7 cellular contexts compared by ENCODE assay signal in genomic region chr15:56780326-56780725, GRCh38. TPM values are rescaled to one million over a fixed set of nuclear protein-coding genes. Genes with fewer than 3 reads are reported as not detected.
A peak's percentile ranks its signal among the peaks of the same experiment; 100 is the strongest.
DNase-seq lines count a peak whose midpoint lies in the region; ATAC-seq, FAIRE-seq and TF ChIP-seq lines count a peak whose summit lies in the region.
"Not testable (repeated sequence)": the region's sequence is repeated elsewhere in the genome, so short reads cannot be mapped to it uniquely, and the experiment has no call there.

No MANE protein-coding gene starts in this region.

- H3K27ac Mint-ChIP-seq in T-helper 17 cell; activated naive CD4-positive, alpha-beta T cell treated with anti-CD3 and anti-CD28 coated beads, Interleukin-2, amount 10 ng/mL, durations not matched to agents 7 days and 5 days; stimulated activated effector memory CD8-positive, alpha-beta T cell treated with anti-CD3 and anti-CD28 coated beads, Interleukin-12 subunit alpha, Interleukin-12 subunit beta, amount 100 ng/mL, for 72 hours: not testable (repeated sequence)
- peak overlapping the region; percentile 47 for H3K27ac Mint-ChIP-seq in activated CD8-positive, alpha-beta T cell treated with anti-CD3 and anti-CD28 coated beads, Interleukin-2, amount 10 ng/mL, durations not matched to agents 7 days and 5 days

- not testable (repeated sequence) for H3K27me3 ChIP-seq in Loucy (ENCODE audit: insufficient read depth, low read length, poor library complexity, severe bottlenecking); HepG2 (ENCODE audit: control insufficient read depth in 1 of 2, insufficient read depth in 2 of 2, low read length in 2 of 2)

- H3K79me2 ChIP-seq in Loucy (ENCODE audit: insufficient read depth, low read length); HepG2 (ENCODE audit: insufficient read depth, low read length): not testable (repeated sequence)

- BruUV-seq in HepG2 (replicated peaks; lab: Mats Ljungman, UMichigan) = not testable (repeated sequence)

- peaks cover 15% of the 10 kb centered on the region for H3K9me3 Mint-ChIP-seq in activated CD8-positive, alpha-beta T cell treated with anti-CD3 and anti-CD28 coated beads, Interleukin-2, amount 10 ng/mL, durations not matched to agents 7 days and 5 days (ENCODE audit: insufficient read depth)
- H3K9me3 Mint-ChIP-seq in activated naive CD4-positive, alpha-beta T cell treated with anti-CD3 and anti-CD28 coated beads, Interleukin-2, amount 10 ng/mL, durations not matched to agents 7 days and 5 days; stimulated activated effector memory CD8-positive, alpha-beta T cell treated with anti-CD3 and anti-CD28 coated beads, Interleukin-12 subunit alpha, Interleukin-12 subunit beta, amount 100 ng/mL, for 72 hours: not testable (repeated sequence)

- in situ Hi-C loops in HepG2 (cut with HindIII; ENCODE audit: extremely low pct_ligation_motif_present, low pct_unique_long_range_greater_than_20kb) = not testable (repeated sequence)

- not testable (repeated sequence) for H3K4me3 ChIP-seq in GM12865 (ENCODE audit: low read depth, low read length); HepG2 (replicated peaks in 1 of 3; ENCODE audit: insufficient read depth in 1 of 3, low read depth in 2 of 3, low read length in 3 of 3)
- H3K4me3 ChIP-seq in Loucy (ENCODE audit: low read length, poor library complexity, severe bottlenecking) = peak overlapping the region; percentile 26

- peak; percentile 51 for DNase-seq in GM12865 (ENCODE audit: low read depth)
- not testable (repeated sequence) for DNase-seq in T-helper 17 cell; HepG2 (ENCODE audit: low spot score); stimulated activated effector memory CD8-positive, alpha-beta T cell treated with anti-CD3 and anti-CD28 coated beads, Interleukin-12 subunit alpha, Interleukin-12 subunit beta, amount 100 ng/mL, for 72 hours (ENCODE audit: low spot score in 2 of 2)
- peak; percentile 51 for DNase-seq in activated CD8-positive, alpha-beta T cell treated with anti-CD3 and anti-CD28 coated beads, Interleukin-2, amount 10 ng/mL, durations not matched to agents 7 days and 5 days
- DNase-seq in activated naive CD4-positive, alpha-beta T cell treated with anti-CD3 and anti-CD28 coated beads, Interleukin-2, amount 10 ng/mL, durations not matched to agents 7 days and 5 days = peak; percentile 31

- ATAC-seq in T-helper 17 cell, HepG2: not testable (repeated sequence)
- ATAC-seq in activated CD8-positive, alpha-beta T cell treated with anti-CD3 and anti-CD28 coated beads, Interleukin-2, amount 10 ng/mL, durations not matched to agents 7 days and 5 days = peak; percentile 68
- ATAC-seq in stimulated activated effector memory CD8-positive, alpha-beta T cell treated with anti-CD3 and anti-CD28 coated beads, Interleukin-12 subunit alpha, Interleukin-12 subunit beta, amount 100 ng/mL, for 72 hours = peak; percentile 78

- peak overlapping the region; percentile 1 for H3K4me3 Mint-ChIP-seq in T-helper 17 cell
- not testable (repeated sequence) for H3K4me3 Mint-ChIP-seq in activated CD8-positive, alpha-beta T cell treated with anti-CD3 and anti-CD28 coated beads, Interleukin-2, amount 10 ng/mL, durations not matched to agents 7 days and 5 days; stimulated activated effector memory CD8-positive, alpha-beta T cell treated with anti-CD3 and anti-CD28 coated beads, Interleukin-12 subunit alpha, Interleukin-12 subunit beta, amount 100 ng/mL, for 72 hours
- peak overlapping the region; percentile 5 for H3K4me3 Mint-ChIP-seq in activated naive CD4-positive, alpha-beta T cell treated with anti-CD3 and anti-CD28 coated beads, Interleukin-2, amount 10 ng/mL, durations not matched to agents 7 days and 5 days

- POLR2A ChIA-PET in activated CD8-positive, alpha-beta T cell treated with anti-CD3 and anti-CD28 coated beads, Interleukin-2, amount 10 ng/mL, durations not matched to agents 7 days and 5 days (lab: Charles Lee) = interaction anchor here (1.9 kb wide), 1 partner anchor 103 kb away, joined by 4 read pairs; no protein-coding TSS in a partner anchor
- POLR2A ChIA-PET in HepG2 (lab: Yijun Ruan, JAX) = not testable (repeated sequence)

- not testable (repeated sequence) for TF ChIP-seq EP300 in HepG2 (IDR thresholded peaks at IDR 0.05; ENCODE audit: low read depth in 2 of 2, low read length in 2 of 2); HepG2 (CRISPR knock-in tag; IDR thresholded peaks at IDR 0.05; ENCODE audit: borderline replicate concordance)

- H3K4me1 ChIP-seq in Loucy (ENCODE audit: insufficient read depth, low read length, poor library complexity, severe bottlenecking) (peaks cover 18% of the 10 kb centered on the region), HepG2 (ENCODE audit: insufficient read depth, low read length) (0 out of 2 replicates have a peak, but pooled peaks cover 11% of the 10 kb centered on the region)

- TF ChIP-seq POLR2A in HepG2 (IDR thresholded peaks at IDR 0.05; ENCODE audit: insufficient read depth in 1 of 2, low read depth in 2 of 2, low read length in 2 of 2) = not testable (repeated sequence)

- peaks cover 12% of the 10 kb centered on the region; the same call in 1 of the 2 replicates for H3K9me3 ChIP-seq in Loucy (ENCODE audit: insufficient read depth, low read depth, low read length)
- H3K9me3 ChIP-seq in T-helper 17 cell (ENCODE audit: control insufficient read depth, low read length, poor library complexity, severe bottlenecking); HepG2 (ENCODE audit: low read length): not testable (repeated sequence)

- peak overlapping the region; percentile 2 for H3K9ac ChIP-seq in Loucy (ENCODE audit: low read depth, low read length, poor library complexity, severe bottlenecking)
- not testable (repeated sequence) for H3K9ac ChIP-seq in HepG2 (ENCODE audit: insufficient read depth, low read depth, low read length)

- H3K36me3 ChIP-seq in Loucy (ENCODE audit: insufficient read depth, low read length); HepG2 (replicated peaks in 1 of 2; ENCODE audit: control insufficient read depth in 1 of 2, insufficient read depth in 2 of 2, low read length in 2 of 2): not testable (repeated sequence)

- H3K27me3 Mint-ChIP-seq in T-helper 17 cell; activated CD8-positive, alpha-beta T cell treated with anti-CD3 and anti-CD28 coated beads, Interleukin-2, amount 10 ng/mL, durations not matched to agents 7 days and 5 days (ENCODE audit: low read depth); activated naive CD4-positive, alpha-beta T cell treated with anti-CD3 and anti-CD28 coated beads, Interleukin-2, amount 10 ng/mL, durations not matched to agents 7 days and 5 days: not testable (repeated sequence)

- not testable (repeated sequence) for H3K4me1 Mint-ChIP-seq in T-helper 17 cell; stimulated activated effector memory CD8-positive, alpha-beta T cell treated with anti-CD3 and anti-CD28 coated beads, Interleukin-12 subunit alpha, Interleukin-12 subunit beta, amount 100 ng/mL, for 72 hours
- peaks cover 27% of the 10 kb centered on the region for H3K4me1 Mint-ChIP-seq in activated CD8-positive, alpha-beta T cell treated with anti-CD3 and anti-CD28 coated beads, Interleukin-2, amount 10 ng/mL, durations not matched to agents 7 days and 5 days (ENCODE audit: low read depth)
- H3K4me1 Mint-ChIP-seq in activated naive CD4-positive, alpha-beta T cell treated with anti-CD3 and anti-CD28 coated beads, Interleukin-2, amount 10 ng/mL, durations not matched to agents 7 days and 5 days = peaks cover 11% of the 10 kb centered on the region

- FAIRE-seq in HepG2 (lab: Jason Lieb, UNC) = not testable (repeated sequence)

- TF ChIP-seq RAD21 in HepG2 (CRISPR knock-in tag; IDR thresholded peaks at IDR 0.05) = not testable (repeated sequence)

- H3K4me2 ChIP-seq in Loucy (ENCODE audit: low read depth, low read length, poor library complexity, severe bottlenecking) = peak overlapping the region; percentile 51
- not testable (repeated sequence) for H3K4me2 ChIP-seq in HepG2 (ENCODE audit: low read depth, low read length)

- intact Hi-C loops in HepG2 (cut with micrococcal nuclease; ENCODE audit: unreplicated experiment) = not testable (repeated sequence)

- not testable (repeated sequence) for H3F3A ChIP-seq in Loucy (ENCODE audit: low read depth)

- WGBS in HepG2 (ENCODE audit: low lambda C conversion rate) = 65% methylated on average over 11 of the region's 11 CpGs

- not testable (repeated sequence) for H3K27ac ChIP-seq in HepG2 (ENCODE audit: extremely low read length, insufficient read depth, low read length)

- TF ChIP-seq CTCF in GM12865 (IDR thresholded peaks at IDR 0.05; ENCODE audit: insufficient read depth, low read depth, low read length, missing control alignments); Loucy (conservative IDR thresholded peaks at IDR 0.05; ENCODE audit: low read length); HepG2 (CRISPR knock-in tag; IDR thresholded peaks at IDR 0.05): not testable (repeated sequence)

- not testable (repeated sequence) for H2AFZ ChIP-seq in Loucy (ENCODE audit: low read length); HepG2 (ENCODE audit: low read length)

- H4K20me1 ChIP-seq in Loucy (ENCODE audit: insufficient read depth, low read length, poor library complexity, severe bottlenecking); HepG2 (ENCODE audit: insufficient read depth, low read length): not testable (repeated sequence)

- CTCF ChIA-PET in activated CD8-positive, alpha-beta T cell treated with anti-CD3 and anti-CD28 coated beads, Interleukin-2, amount 10 ng/mL, durations not matched to agents 7 days and 5 days (lab: Charles Lee); activated naive CD4-positive, alpha-beta T cell treated with anti-CD3 and anti-CD28 coated beads, Interleukin-2, amount 10 ng/mL, durations not matched to agents 7 days and 5 days (lab: Charles Lee); HepG2 (lab: Yijun Ruan, JAX; ENCODE audit: low intra/inter-chr PET ratio, low total read pairs): not testable (repeated sequence)

- H3K9me2 ChIP-seq in Loucy (replicated peaks; ENCODE audit: low read depth, low read length) = not testable (repeated sequence)

- not testable (repeated sequence) for H3K36me3 Mint-ChIP-seq in T-helper 17 cell (ENCODE audit: low read depth); activated CD8-positive, alpha-beta T cell treated with anti-CD3 and anti-CD28 coated beads, Interleukin-2, amount 10 ng/mL, durations not matched to agents 7 days and 5 days (ENCODE audit: low read depth); activated naive CD4-positive, alpha-beta T cell treated with anti-CD3 and anti-CD28 coated beads, Interleukin-2, amount 10 ng/mL, durations not matched to agents 7 days and 5 days; stimulated activated effector memory CD8-positive, alpha-beta T cell treated with anti-CD3 and anti-CD28 coated beads, Interleukin-12 subunit alpha, Interleukin-12 subunit beta, amount 100 ng/mL, for 72 hours

RNA-seq across cellular contexts. Expression of gene ZNF280D, which starts 47.0 kb away (rescaled TPM):
- 10 to 100 TPM; 30.7 to 34.4 TPM for total RNA-seq in T-helper 17 cell
- 10 to 100 TPM; 17.5 to 21.0 TPM for total RNA-seq in activated CD8-positive, alpha-beta T cell treated with anti-CD3 and anti-CD28 coated beads, Interleukin-2, amount 10 ng/mL, durations not matched to agents 7 days and 5 days
- 11.9 and 13.1 TPM in 2 replicates for total RNA-seq in HepG2 (2016; rRNA removed; fragmentation: Illumina TruSeq; extraction: Trizol)
- 5.4 and 7.1 TPM in 2 replicates for total RNA-seq in HepG2 (2016; cell fraction: cytosol; rRNA removed; fragmentation: Illumina TruSeq; extraction: Trizol; ENCODE audit: low read depth)
- total RNA-seq in HepG2 (2016; cell fraction: insoluble cytoplasmic fraction; rRNA removed; fragmentation: Illumina TruSeq; extraction: Trizol) = 11.5 and 15.5 TPM in 2 replicates
- 9.9 and 10.1 TPM in 2 replicates for total RNA-seq in HepG2 (2016; cell fraction: membrane; rRNA removed; fragmentation: Illumina TruSeq; extraction: Trizol)
- 24.9 and 26.5 TPM in 2 replicates for total RNA-seq in HepG2 (2016; cell fraction: nucleus; rRNA removed; fragmentation: Illumina TruSeq; extraction: Trizol)
- 5.4 and 7.1 TPM in 2 replicates for polyA plus RNA-seq in HepG2 (2011; rRNA removed)
- polyA plus RNA-seq in HepG2 (2011; cell fraction: cytosol; rRNA removed) = 2.2 and 3.9 TPM in 2 replicates
- polyA plus RNA-seq in HepG2 (2011; cell fraction: nucleus; rRNA removed) = 6.2 and 6.6 TPM in 2 replicates
- 8.9 and 11.0 TPM in 2 replicates for polyA plus RNA-seq in HepG2 (2012)
- polyA plus RNA-seq in HepG2 (2016; cell fraction: cytosol; fragmentation: Illumina TruSeq; extraction: Trizol; ENCODE audit: low read depth) = 3.4 and 6.5 TPM in 2 replicates
- polyA plus RNA-seq in HepG2 (2016; cell fraction: insoluble cytoplasmic fraction; fragmentation: Illumina TruSeq; extraction: Trizol; ENCODE audit: low read depth) = 11.9 and 12.1 TPM in 2 replicates
- polyA plus RNA-seq in HepG2 (2016; cell fraction: membrane; fragmentation: Illumina TruSeq; extraction: Trizol; ENCODE audit: low read depth) = 6.9 and 8.3 TPM in 2 replicates
- polyA plus RNA-seq in HepG2 (2016; cell fraction: nucleus; fragmentation: Illumina TruSeq; extraction: Trizol; ENCODE audit: insufficient read depth, low read depth) = 19.8 and 24.6 TPM in 2 replicates
- 4.1 and 5.7 TPM in 2 replicates for polyA minus RNA-seq in HepG2 (2011; rRNA and poly(A)+ RNA removed; ENCODE audit: low replicate concordance)
- polyA minus RNA-seq in HepG2 (2011; cell fraction: cytosol; rRNA and poly(A)+ RNA removed) = 4.0 and 5.2 TPM in 2 replicates
- polyA minus RNA-seq in HepG2 (2011; cell fraction: nucleus; rRNA and poly(A)+ RNA removed) = 40.4 and 43.9 TPM in 2 replicates
